20 cellular contexts compared by ENCODE assay signal in genomic region chr1:27363766-27364695, GRCh38. TPM values are rescaled to one million over a fixed set of nuclear protein-coding genes. Genes with fewer than 3 reads are reported as not detected.
DNase-seq lines count a peak whose midpoint lies in the region; ATAC-seq, FAIRE-seq and TF ChIP-seq lines count a peak whose summit lies in the region.
"Had no signal": no experiment of that assay in that cellular context is flagged by ENCODE, and none has a peak within 500 bp of the region (broad histone marks: within the 10 kb centered on the region; RNA-seq: fewer than 3 reads in every experiment).

No MANE protein-coding gene starts in this region.

- no peaks in the 10 kb centered on the region for H3K9me2 ChIP-seq in HCT116 (ENCODE audit: insufficient read depth)
- H3K9me2 ChIP-seq: SK-N-SH had no signal

- no peak for TF ChIP-seq RAD21 in HCT116 (IDR thresholded peaks at IDR 0.05; ENCODE audit: low read depth)
- TF ChIP-seq RAD21 in H1 (IDR thresholded peaks at IDR 0.05 in 1 of 2, conservative IDR thresholded peaks at IDR 0.05 in 1 of 2; ENCODE audit: low read depth in 2 of 2, low read length in 2 of 2) = no peak

- RAD21 ChIA-PET in HCT116 (lab: Charles Lee; ENCODE audit: low non-redundant PET in 1 of 2, low total read pairs in 2 of 2, uncharacterized antibody in 2 of 2, unreplicated experiment in 2 of 2) = no interaction called here

- H3K4ac ChIP-seq in H1 (replicated peaks; ENCODE audit: insufficient read length, low read depth, low read length) = no peak overlapping the region

- no peak overlapping the region for H3K9ac ChIP-seq in HCT116 (ENCODE audit: low read length)
- no peak overlapping the region for H3K9ac ChIP-seq in H1 (replicated peaks in 1 of 4; ENCODE audit: extremely low read depth in 1 of 4, low read depth in 3 of 4, low read length in 3 of 4)

- H2BK15ac ChIP-seq in H1 (ENCODE audit: low read length) = peak overlapping the region; percentile 88; the same call in 1 of the 2 replicates

- DNase-seq in HCT116 (ENCODE audit: low read depth, low spot score) (no peak), T-cell (no peak), H1 (ENCODE audit: low read depth in 1 of 2, low spot score in 2 of 2) (no peak), psoas muscle (no peak), DMS153 treated with DMSO at 0.1 percent for 48 hours (lab: John Stamatoyannopoulos, UW; ENCODE audit: unreplicated experiment) (no peak), omental fat pad (ENCODE audit: low spot score) (no peak), lower leg skin (ENCODE audit: low spot score in 2 of 2) (no peak), DMS114 treated with DMSO at 0.1 percent for 48 hours (lab: John Stamatoyannopoulos, UW; ENCODE audit: unreplicated experiment) (no peak)
- DNase-seq: activated CD4-positive, alpha-beta T cell treated with anti-CD3 and anti-CD28 coated beads, Interleukin-2, amount 50 U/mL, for 48 hours; dermis blood vessel endothelial cell; DND-41; hippocampal formation; NCI-H187; PC-9; retina; SK-N-SH had no signal

- no peak for TF ChIP-seq POLR2A in HCT116 (IDR thresholded peaks at IDR 0.05; ENCODE audit: borderline replicate concordance, extremely low read depth, insufficient read depth, insufficient read length)
- TF ChIP-seq POLR2A in H1 (IDR thresholded peaks at IDR 0.05; ENCODE audit: control extremely low read depth in 1 of 2, low read depth in 2 of 2, low read length in 2 of 2) = no peak
- no peak for TF ChIP-seq POLR2A in lower leg skin (IDR thresholded peaks at IDR 0.05)

- H3K9me3 Mint-ChIP-seq in T-cell = no peaks in the 10 kb centered on the region

- H2AK5ac ChIP-seq in H1 (ENCODE audit: low read depth, low read length) = peak overlapping the region; percentile 9; the same call in 1 of the 2 replicates

- H2BK12ac ChIP-seq in H1 (ENCODE audit: low read depth, low read length) = 0 out of 2 replicates have a peak overlapping the region, but pooled peaks have one; percentile 33

- no peak for TF ChIP-seq EP300 in H1 (IDR thresholded peaks at IDR 0.05; ENCODE audit: borderline replicate concordance in 1 of 2, low read depth in 2 of 2, low read length in 2 of 2)

- peak overlapping the region; percentile 100; the same call in 1 of the 2 replicates for H3K27ac ChIP-seq in HCT116 (ENCODE audit: low read depth, low read length)
- H3K27ac ChIP-seq in H1 (ENCODE audit: low read depth, low read length) = no peak overlapping the region
- no peak overlapping the region for H3K27ac ChIP-seq in psoas muscle
- H3K27ac ChIP-seq: PC-9 had no signal

- peak overlapping the region; percentile 48 for H2BK5ac ChIP-seq in H1 (ENCODE audit: low read depth, low read length)

- H3K36me3 ChIP-seq in HCT116 (ENCODE audit: control insufficient read depth in 1 of 2, insufficient read depth in 2 of 2, low read length in 2 of 2) (peaks cover 0 to 4% of the 10 kb centered on the region in 2 experiments; a peak in 1 of 4 replicates), H1 (ENCODE audit: control insufficient read depth in 2 of 4, insufficient read depth in 4 of 4, low read length in 3 of 4) (no peaks in the 10 kb centered on the region), psoas muscle (ENCODE audit: insufficient read depth in 1 of 2, low read depth in 1 of 2) (peaks cover 0 to 44% of the 10 kb centered on the region in 2 donors)

- H3K14ac ChIP-seq in H1 (ENCODE audit: insufficient read length) = no peak overlapping the region

- no peak overlapping the region for H3K18ac ChIP-seq in H1 (ENCODE audit: extremely low read depth, low read length)

- no peak for TF ChIP-seq CTCF in HCT116 (IDR thresholded peaks at IDR 0.05 in 2 of 3, conservative IDR thresholded peaks at IDR 0.05 in 1 of 3; ENCODE audit: borderline replicate concordance in 1 of 3, insufficient read depth in 1 of 3, low read depth in 2 of 3, low read length in 2 of 3)
- TF ChIP-seq CTCF in H1 (IDR thresholded peaks at IDR 0.05; ENCODE audit: control extremely low read depth in 1 of 3, insufficient read depth in 1 of 3, low read depth in 1 of 3, low read length in 3 of 3) = no peak
- no peak for TF ChIP-seq CTCF in psoas muscle (IDR thresholded peaks at IDR 0.05)
- no peak for TF ChIP-seq CTCF in omental fat pad (IDR thresholded peaks at IDR 0.05)
- TF ChIP-seq CTCF in lower leg skin (IDR thresholded peaks at IDR 0.05) = no peak

- H3K4me3 ChIP-seq in HCT116 (replicated peaks in 1 of 2; ENCODE audit: low read depth in 1 of 2, low read length in 2 of 2) (no peak overlapping the region), H1 (ENCODE audit: extremely low read depth in 1 of 4, insufficient read depth in 2 of 4, low read depth in 3 of 4, low read length in 4 of 4) (no peak overlapping the region), psoas muscle (peak overlapping the region; percentile 72), lower leg skin (ENCODE audit: low read depth, poor library complexity, severe bottlenecking) (no peak overlapping the region)

- no peak overlapping the region for H2BK120ac ChIP-seq in H1 (replicated peaks; ENCODE audit: low read depth, low read length)

- H3K79me2 ChIP-seq in HCT116 (ENCODE audit: insufficient read depth, low read length) = peaks cover 3% of the 10 kb centered on the region; the same call in 1 of the 2 replicates
- no peaks in the 10 kb centered on the region for H3K79me2 ChIP-seq in H1 (ENCODE audit: control insufficient read depth in 1 of 2, insufficient read depth in 2 of 2, low read length in 2 of 2)

- no peak overlapping the region for H2AFZ ChIP-seq in HCT116 (ENCODE audit: low read depth, low read length, poor library complexity, severe bottlenecking)
- no peak overlapping the region for H2AFZ ChIP-seq in H1 (ENCODE audit: low read length)
- H2AFZ ChIP-seq: PC-9 had no signal

- H3K27ac Mint-ChIP-seq in T-cell = peak overlapping the region in 1 of 2 donors; percentile 44

- no peak overlapping the region for H4K5ac ChIP-seq in H1 (ENCODE audit: insufficient read length, low read depth, low read length)

- no TSS peak for BruUV-seq in HCT116 (replicated peaks; lab: Mats Ljungman, UMichigan)

- intact Hi-C loops in HCT116 (cut with micrococcal nuclease) (no loop called here), psoas muscle (cut with DNase I) (loop anchor here in 1 of 2 donors (5.0 kb wide), 1 partner anchor 37 kb away; no protein-coding TSS in a partner anchor), lower leg skin (cut with DNase I; ENCODE audit: low total_unique reads) (no loop called here)

- H3K36me3 Mint-ChIP-seq in T-cell = no peaks in the 10 kb centered on the region

- peaks cover 44 to 49% (median 46%) of the 10 kb centered on the region in 3 donors for H3K4me1 Mint-ChIP-seq in T-cell

- no peak overlapping the region for H4K91ac ChIP-seq in H1 (replicated peaks; ENCODE audit: insufficient read length, low read length)

- ATAC-seq in HCT116 (no peak), T-cell (replicated peaks in 1 of 4) (no peak), psoas muscle (no peak), omental fat pad (ENCODE audit: low FRiP score) (no peak)

- peak overlapping the region; percentile 46 for H4K8ac ChIP-seq in H1 (ENCODE audit: extremely low read depth, insufficient read depth, low read length)

- H3K4me3 Mint-ChIP-seq in T-cell = peak overlapping the region in 2 of 3 donors; percentile 6 to 61

- no peaks in the 10 kb centered on the region for H4K20me1 ChIP-seq in HCT116 (ENCODE audit: insufficient read depth)
- H4K20me1 ChIP-seq in H1 (replicated peaks in 1 of 2; ENCODE audit: control insufficient read depth in 1 of 2, insufficient read depth in 2 of 2, low read length in 2 of 2) = peaks cover 0 to 6% of the 10 kb centered on the region in 2 experiments

- H3K4me2 ChIP-seq in HCT116 (ENCODE audit: low read length) = no peak overlapping the region
- H3K4me2 ChIP-seq in H1 (ENCODE audit: insufficient read depth in 1 of 2, low read depth in 2 of 2, low read length in 2 of 2) = peak overlapping the region in 1 of 2 experiments; percentile 97; a peak in 1 of 4 replicates

- no peaks in the 10 kb centered on the region for H3K27me3 ChIP-seq in HCT116 (ENCODE audit: insufficient read depth, low read length)
- H3K27me3 ChIP-seq in H1 (replicated peaks in 1 of 4; ENCODE audit: control insufficient read depth in 3 of 4, extremely low read depth in 1 of 4, insufficient read depth in 3 of 4, low read length in 3 of 4) = peaks cover 12 to 29% (median 23%) of the 10 kb centered on the region in 4 experiments
- no peaks in the 10 kb centered on the region for H3K27me3 ChIP-seq in psoas muscle (ENCODE audit: insufficient read depth in 3 of 3, low read length in 2 of 3)

- H3K4me1 ChIP-seq in HCT116 (ENCODE audit: control insufficient read depth in 1 of 2, insufficient read depth in 2 of 2, low read length in 2 of 2) (peaks cover 12 to 32% of the 10 kb centered on the region in 2 experiments), H1 (replicated peaks in 1 of 4; ENCODE audit: control insufficient read depth in 3 of 4, insufficient read depth in 4 of 4, low read length in 3 of 4) (peaks cover 6 to 26% (median 11%) of the 10 kb centered on the region in 4 experiments), psoas muscle (peaks cover 17% of the 10 kb centered on the region)

- H2BK20ac ChIP-seq in H1 (ENCODE audit: low read length) = no peak overlapping the region

- no peaks in the 10 kb centered on the region for H3K27me3 Mint-ChIP-seq in T-cell

- no peaks in the 10 kb centered on the region for H3K79me1 ChIP-seq in H1 (ENCODE audit: low read depth, low read length)

- H3K23ac ChIP-seq in H1 (ENCODE audit: insufficient read length) = no peak overlapping the region

- CTCF ChIA-PET in HCT116 (lab: Charles Lee) (no interaction called here), T-cell (lab: Charles Lee) (no interaction called here), H1 (lab: Charles Lee; ENCODE audit: partially characterized antibody) (interaction anchor here (0.9 to 28.8 kb wide), 11 partner anchors 8 to 243 kb away, joined by 3 to 625 read pairs (median 16); partner anchors contain the start of genes CD164L2, FCN3, GPR3 and SYTL1)

- no peak overlapping the region for H3K56ac ChIP-seq in H1 (replicated peaks; ENCODE audit: insufficient read length, low read depth, low read length)

- H3K9me3 ChIP-seq in HCT116 (ENCODE audit: control insufficient read depth in 1 of 2, insufficient read depth in 1 of 2, low read depth in 1 of 2, low read length in 2 of 2) (no peaks in the 10 kb centered on the region), H1 (ENCODE audit: insufficient read depth in 2 of 2, low read depth in 1 of 2, low read length in 1 of 2) (no peaks in the 10 kb centered on the region), psoas muscle (no peaks in the 10 kb centered on the region)
- H3K9me3 ChIP-seq: SK-N-SH had no signal

- 87% methylated on average over 26 of the region's 26 CpGs; no CpG with 5 or more reads in 1 of the 2 experiments for WGBS in H1 (ENCODE audit: extremely low coverage in 1 of 2, insufficient coverage in 1 of 2, insufficient read length in 1 of 2, insufficient replicate concordance in 2 of 2, low coverage in 1 of 2, low lambda C conversion rate in 2 of 2, missing lambda C conversion rate in 1 of 2), 2 experiments
- WGBS in psoas muscle, 3 donors = 87 to 90% (median 89%) methylated on average over 26 of the region's 26 CpGs
- WGBS in lower leg skin, 2 donors = 83 to 88% methylated on average over 26 of the region's 26 CpGs

- POLR2A ChIA-PET in HCT116 (lab: Charles Lee) = interaction anchor here (0.7 kb wide), 1 partner anchor 13 kb away, joined by 4 read pairs; no protein-coding TSS in a partner anchor
- POLR2A ChIA-PET in T-cell (lab: Charles Lee) = no interaction called here
- POLR2A ChIA-PET in H1 (lab: Charles Lee; ENCODE audit: partially characterized antibody) = interaction anchor here (2.8 to 10.3 kb wide), 3 partner anchors 11 to 22 kb away, joined by 10 to 101 read pairs (median 18); partner anchors contain the start of gene CD164L2

- H3K23me2 ChIP-seq in H1 (ENCODE audit: low read depth, low read length) = peaks cover 14% of the 10 kb centered on the region

- no peak for FAIRE-seq in H1 (lab: Jason Lieb, UNC)
- FAIRE-seq: TTC549 had no signal

RNA-seq across cellular contexts. Expression of gene MAP3K6, which starts 2.7 kb away (rescaled TPM):
- total RNA-seq in HCT116 (2021; ENCODE audit: unreplicated experiment) (30.2 TPM), T-cell (10 to 100 TPM in 3 of 5 donors, 1 to 10 TPM in 2; 7.0 to 31.1 (median 12.8) TPM), psoas muscle (10 to 100 TPM; 16.1 to 29.8 (median 22.8) TPM), omental fat pad (100 to 1,000 TPM in 1 of 4 donors, 10 to 100 TPM in 3; 26.8 to 129 (median 43.4) TPM), lower leg skin (100 to 1,000 TPM in 2 of 4 donors, 10 to 100 TPM in 2; 85.0 to 140 (median 100) TPM)
- 26.8 and 30.2 TPM in 2 replicates for polyA plus RNA-seq in HCT116 (2012)
- total RNA-seq in H1 (2021; fragmentation: NEBNext Ultra II Directional; extraction: Animal tissue kit (Norgen Biotek cat#: 25700)) = 7.6 and 11.2 TPM in 2 replicates
- polyA plus RNA-seq in H1 (2011; rRNA removed) (7.4 and 10.3 TPM in 2 replicates), psoas muscle (10 to 100 TPM; 11.1 to 17.6 (median 12.9) TPM)
- 6.7 TPM for polyA plus RNA-seq in H1 (2011; cell fraction: cytosol; rRNA removed)
- polyA plus RNA-seq in H1 (2011; cell fraction: nucleus; rRNA removed) = 40.8 TPM
- 8.5 to 12.5 TPM (median 9.7 TPM) in 4 replicates for polyA plus RNA-seq in H1 (2012, experiment 1 of 2)
- polyA plus RNA-seq in H1 (2012, experiment 2 of 2) = 9.5 TPM
- 10.9 TPM for polyA plus RNA-seq in H1 (2013, experiment 1 of 2)
- polyA plus RNA-seq in H1 (2013, experiment 2 of 2) = 10.7 TPM
- polyA minus RNA-seq in H1 (2011; rRNA and poly(A)+ RNA removed) = 4.6 and 5.6 TPM in 2 replicates
- 2.6 TPM for polyA minus RNA-seq in H1 (2011; cell fraction: cytosol; rRNA and poly(A)+ RNA removed)
- polyA minus RNA-seq in H1 (2011; cell fraction: nucleus; rRNA and poly(A)+ RNA removed) = 11.6 TPM

RNA-seq across cellular contexts. Expression of gene FCN3, which starts 10.6 kb away (rescaled TPM):
- total RNA-seq in HCT116 (2021; ENCODE audit: unreplicated experiment) (1.2 TPM), T-cell (under 1 TPM in 3 of 5 donors, not detected in 2; 0.26 to 0.44 (median 0.38) TPM), psoas muscle (10 to 100 TPM in 1 of 4 donors, 1 to 10 TPM in 3; 3.4 to 12.9 (median 5.8) TPM), omental fat pad (100 to 1,000 TPM in 1 of 4 donors, 10 to 100 TPM in 3; 33.1 to 451 (median 75.9) TPM), lower leg skin (1 to 10 TPM in 3 of 4 donors, not detected in 1; 1.0 to 6.5 (median 1.7) TPM)
- 0.39 and 0.64 TPM in 2 replicates for polyA plus RNA-seq in HCT116 (2012)
- 0.30 TPM in 1 of 2 replicates, not detected in the other for total RNA-seq in H1 (2021; fragmentation: NEBNext Ultra II Directional; extraction: Animal tissue kit (Norgen Biotek cat#: 25700))
- polyA plus RNA-seq in H1 (2011; rRNA removed) (0.35 and 0.57 TPM in 2 replicates), psoas muscle (10 to 100 TPM; 18.6 to 34.6 (median 21.9) TPM)
- 0.32 TPM for polyA plus RNA-seq in H1 (2011; cell fraction: cytosol; rRNA removed)
- 0.90 TPM for polyA plus RNA-seq in H1 (2011; cell fraction: nucleus; rRNA removed)
- 0.28 to 0.78 TPM (median 0.40 TPM) in 3 of 4 replicates, not detected in the other for polyA plus RNA-seq in H1 (2012, experiment 1 of 2)
- polyA plus RNA-seq in H1 (2012, experiment 2 of 2) = not detected
- 0.47 TPM for polyA plus RNA-seq in H1 (2013, experiment 1 of 2)
- polyA plus RNA-seq in H1 (2013, experiment 2 of 2) = 0.28 TPM
- polyA minus RNA-seq in H1 (2011; rRNA and poly(A)+ RNA removed) = not detected in 2 replicates
- polyA minus RNA-seq in H1 (2011; cell fraction: cytosol; rRNA and poly(A)+ RNA removed) = not detected
- polyA minus RNA-seq in H1 (2011; cell fraction: nucleus; rRNA and poly(A)+ RNA removed) = not detected
- total RNA-seq: dermis blood vessel endothelial cell, NCI-H460, PC-9 had no signal
- polyA plus RNA-seq: BJ, SK-N-SH had no signal

RNA-seq across cellular contexts. Expression of gene CD164L2, which starts 19.1 kb away (rescaled TPM):
- total RNA-seq in HCT116 (2021; ENCODE audit: unreplicated experiment) (11.6 TPM), T-cell (not detected), psoas muscle (not detected), omental fat pad (not detected), lower leg skin (10 to 100 TPM in 2 of 4 donors, 1 to 10 TPM in 2; 4.3 to 12.0 (median 10.0) TPM)
- 10.4 and 13.0 TPM in 2 replicates for polyA plus RNA-seq in HCT116 (2012)
- 3.3 and 3.8 TPM in 2 replicates for total RNA-seq in H1 (2021; fragmentation: NEBNext Ultra II Directional; extraction: Animal tissue kit (Norgen Biotek cat#: 25700))
- polyA plus RNA-seq in H1 (2011; rRNA removed) (3.3 and 5.5 TPM in 2 replicates), psoas muscle (not detected)
- 6.5 TPM for polyA plus RNA-seq in H1 (2011; cell fraction: cytosol; rRNA removed)
- 26.5 TPM for polyA plus RNA-seq in H1 (2011; cell fraction: nucleus; rRNA removed)
- polyA plus RNA-seq in H1 (2012, experiment 1 of 2) = 3.0 to 4.1 TPM (median 3.4 TPM) in 4 replicates
- polyA plus RNA-seq in H1 (2012, experiment 2 of 2) = 2.5 TPM
- 1.9 TPM for polyA plus RNA-seq in H1 (2013, experiment 1 of 2)
- 1.7 TPM for polyA plus RNA-seq in H1 (2013, experiment 2 of 2)
- polyA minus RNA-seq in H1 (2011; rRNA and poly(A)+ RNA removed) = 0.63 and 1.5 TPM in 2 replicates
- not detected for polyA minus RNA-seq in H1 (2011; cell fraction: cytosol; rRNA and poly(A)+ RNA removed)
- polyA minus RNA-seq in H1 (2011; cell fraction: nucleus; rRNA and poly(A)+ RNA removed) = 3.1 TPM
- total RNA-seq: dermis blood vessel endothelial cell, NCI-H460, temporal lobe had no signal
- polyA plus RNA-seq: BJ had no signal

RNA-seq across cellular contexts. Expression of gene SYTL1, which starts 22.2 kb away (rescaled TPM):
- 75.9 TPM for total RNA-seq in HCT116 (2021; ENCODE audit: unreplicated experiment)
- polyA plus RNA-seq in HCT116 (2012) = 85.9 and 88.7 TPM in 2 replicates
- 100 to 1,000 TPM; 169 to 240 (median 199) TPM for total RNA-seq in T-cell
- 6.4 and 8.8 TPM in 2 replicates for total RNA-seq in H1 (2021; fragmentation: NEBNext Ultra II Directional; extraction: Animal tissue kit (Norgen Biotek cat#: 25700))
- 19.5 and 33.8 TPM in 2 replicates for polyA plus RNA-seq in H1 (2011; rRNA removed)
- polyA plus RNA-seq in H1 (2011; cell fraction: cytosol; rRNA removed) = 14.6 TPM
- polyA plus RNA-seq in H1 (2011; cell fraction: nucleus; rRNA removed) = 63.0 TPM
- polyA plus RNA-seq in H1 (2012, experiment 1 of 2) = 4.0 to 13.1 TPM (median 10.8 TPM) in 4 replicates
- polyA plus RNA-seq in H1 (2012, experiment 2 of 2) = 6.3 TPM
- 8.5 TPM for polyA plus RNA-seq in H1 (2013, experiment 1 of 2)
- 8.4 TPM for polyA plus RNA-seq in H1 (2013, experiment 2 of 2)
- 2.9 and 5.0 TPM in 2 replicates for polyA minus RNA-seq in H1 (2011; rRNA and poly(A)+ RNA removed)
- 5.7 TPM for polyA minus RNA-seq in H1 (2011; cell fraction: cytosol; rRNA and poly(A)+ RNA removed)
- polyA minus RNA-seq in H1 (2011; cell fraction: nucleus; rRNA and poly(A)+ RNA removed) = 13.1 TPM
- total RNA-seq in psoas muscle = 1 to 10 TPM in 1 of 4 donors, under 1 TPM in 3; 0.41 to 1.3 (median 0.68) TPM
- polyA plus RNA-seq in psoas muscle = under 1 TPM; 0.13 to 0.23 (median 0.14) TPM
- total RNA-seq in omental fat pad = 1 to 10 TPM; 1.2 to 4.3 (median 1.9) TPM
- 100 to 1,000 TPM; 183 to 231 (median 219) TPM for total RNA-seq in lower leg skin
- total RNA-seq: dermis blood vessel endothelial cell had no signal

RNA-seq across cellular contexts. Expression of gene GPR3, which starts 28.4 kb away (rescaled TPM):
- total RNA-seq in HCT116 (2021; ENCODE audit: unreplicated experiment) (2.8 TPM), T-cell (under 1 TPM in 2 of 5 donors, not detected in 3; 0.21 to 0.35 TPM), psoas muscle (1 to 10 TPM in 1 of 4 donors, under 1 TPM in 1, not detected in 2; 0.42 to 1.3 TPM), omental fat pad (1 to 10 TPM in 1 of 4 donors, under 1 TPM in 2, not detected in 1; 0.19 to 1.3 (median 0.65) TPM), lower leg skin (1 to 10 TPM in 2 of 4 donors, under 1 TPM in 2; 0.22 to 1.3 (median 0.68) TPM)
- 3.5 and 5.4 TPM in 2 replicates for polyA plus RNA-seq in HCT116 (2012)
- total RNA-seq in H1 (2021; fragmentation: NEBNext Ultra II Directional; extraction: Animal tissue kit (Norgen Biotek cat#: 25700)) = 9.4 and 9.9 TPM in 2 replicates
- polyA plus RNA-seq in H1 (2011; rRNA removed) (26.5 and 34.9 TPM in 2 replicates), psoas muscle (under 1 TPM; 0.12 to 0.98 (median 0.31) TPM)
- polyA plus RNA-seq in H1 (2011; cell fraction: cytosol; rRNA removed) = 13.5 TPM
- polyA plus RNA-seq in H1 (2011; cell fraction: nucleus; rRNA removed) = 21.1 TPM
- 9.0 to 9.9 TPM (median 9.4 TPM) in 4 replicates for polyA plus RNA-seq in H1 (2012, experiment 1 of 2)
- polyA plus RNA-seq in H1 (2012, experiment 2 of 2) = 11.8 TPM
- polyA plus RNA-seq in H1 (2013, experiment 1 of 2) = 27.7 TPM
- polyA plus RNA-seq in H1 (2013, experiment 2 of 2) = 27.2 TPM
- 15.8 and 16.7 TPM in 2 replicates for polyA minus RNA-seq in H1 (2011; rRNA and poly(A)+ RNA removed)
- polyA minus RNA-seq in H1 (2011; cell fraction: cytosol; rRNA and poly(A)+ RNA removed) = 7.1 TPM
- polyA minus RNA-seq in H1 (2011; cell fraction: nucleus; rRNA and poly(A)+ RNA removed) = 9.1 TPM

Comparison
In these comparisons a context has a peak if more than half of its experiments do, and no peak if none do; other contexts are left out.
1. POLR2A ChIA-PET loops: an anchor here in HCT116 (0.7 kb wide) and H1 (2.8 to 10.3 kb wide); none called in T-cell.